Comparison of ENCODE assay signal across 1 cellular context in the genomic region with DNA sequence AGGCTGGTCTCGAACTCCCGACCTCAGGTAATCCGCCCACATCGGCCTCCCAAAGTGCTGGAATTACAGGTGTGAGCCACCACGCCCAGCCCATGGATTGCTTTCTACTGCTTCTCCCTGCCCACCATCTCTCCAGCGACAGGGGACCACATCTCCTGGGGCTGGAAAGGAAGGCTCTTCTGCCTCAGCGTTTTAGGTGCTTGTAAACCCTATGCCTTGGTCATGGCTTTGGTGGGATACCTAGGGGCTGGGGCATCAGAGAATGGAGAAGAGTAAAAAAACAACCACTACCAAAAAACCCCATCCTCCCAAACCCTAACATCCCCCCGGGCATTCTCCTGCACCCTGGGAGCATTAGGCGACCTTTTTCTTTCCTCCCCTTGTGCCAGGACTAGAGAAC.
TF ChIP-seq lines count a peak whose summit lies in the region.

No MANE protein-coding gene starts in this region.

TF ChIP-seq in GM23338, 12 proteins besides CTCF, POLR2A, EP300 and RAD21 (continued from another document):
- TF ChIP-seq STAT1 (IDR thresholded peaks at IDR 0.05; ENCODE audit: unreplicated experiment) (no peak), POLR2AphosphoS5 (IDR thresholded peaks at IDR 0.05; ENCODE audit: low read depth) (no peak)
